Comparison of ENCODE assay signal across 28 cellular contexts in genomic region chr11:14127679-14128078, GRCh38.
"Had no signal": no experiment of that assay in that cellular context is flagged by ENCODE, and none has a peak within 500 bp of the region (broad histone marks: within the 10 kb centered on the region; RNA-seq: fewer than 3 reads in every experiment).

No MANE protein-coding gene starts in this region.

- H3K4me3 ChIP-seq: esophagus muscularis mucosa, heart right ventricle, left lung, mucosa of descending colon, neural progenitor cell, right atrium auricular region, smooth muscle cell, stomach, thyroid gland had no signal

- H3K36me3 ChIP-seq: esophagus muscularis mucosa, heart right ventricle, left lung, neural progenitor cell, right atrium auricular region, thyroid gland had no signal

- H3K27me3 Mint-ChIP-seq: progenitor cell of endocrine pancreas, type B pancreatic cell had no signal

- H3K4me2 ChIP-seq: neural progenitor cell, smooth muscle cell had no signal

- H3K36me3 Mint-ChIP-seq: neural progenitor cell; stimulated activated effector memory CD8-positive, alpha-beta T cell treated with anti-CD3 and anti-CD28 coated beads, Interleukin-12 subunit alpha, Interleukin-12 subunit beta, amount 100 ng/mL, for 72 hours had no signal

- H3K4me1 ChIP-seq: left lung, neural progenitor cell, parathyroid adenoma, right atrium auricular region, thyroid gland had no signal

- H3K79me2 ChIP-seq: parathyroid adenoma had no signal

- H2AFZ ChIP-seq: neural progenitor cell, parathyroid adenoma had no signal

- FAIRE-seq: endothelial cell of umbilical vein, islet of Langerhans had no signal

- H3K27me3 ChIP-seq: esophagus muscularis mucosa, heart right ventricle, left lung, neural progenitor cell, right atrium auricular region, stomach, thyroid gland had no signal

- H3K9ac ChIP-seq: neural progenitor cell, parathyroid adenoma had no signal

- H3K27ac Mint-ChIP-seq: mesothelial cell of epicardium; naive thymus-derived CD4-positive, alpha-beta T cell; nephron; neural progenitor cell; progenitor cell of endocrine pancreas; stimulated activated effector memory CD8-positive, alpha-beta T cell treated with anti-CD3 and anti-CD28 coated beads, Interleukin-12 subunit alpha, Interleukin-12 subunit beta, amount 100 ng/mL, for 72 hours; type B pancreatic cell had no signal

- H3K9me3 ChIP-seq: esophagus muscularis mucosa, left lung, mucosa of descending colon, thyroid gland had no signal

- H3K4me1 Mint-ChIP-seq: neural progenitor cell had no signal

- H3K27ac ChIP-seq: esophagus muscularis mucosa, heart right ventricle, left lung, neural progenitor cell, parathyroid adenoma, right atrium auricular region, stomach, thyroid gland had no signal

- H3K4me3 Mint-ChIP-seq: mesothelial cell of epicardium; naive thymus-derived CD4-positive, alpha-beta T cell; nephron; neural progenitor cell; stimulated activated effector memory CD8-positive, alpha-beta T cell treated with anti-CD3 and anti-CD28 coated beads, Interleukin-12 subunit alpha, Interleukin-12 subunit beta, amount 100 ng/mL, for 72 hours; type B pancreatic cell had no signal

- H3K9me3 Mint-ChIP-seq: stimulated activated effector memory CD8-positive, alpha-beta T cell treated with anti-CD3 and anti-CD28 coated beads, Interleukin-12 subunit alpha, Interleukin-12 subunit beta, amount 100 ng/mL, for 72 hours had no signal

- DNase-seq: cortex of kidney; foreskin melanocyte; glutamatergic neuron; heart right ventricle; hippocampal formation; left cardiac atrium; left lung; mesenchymal stem cell; mucosa of descending colon; naive thymus-derived CD4-positive, alpha-beta T cell; stimulated activated CD4-positive, alpha-beta T cell treated with anti-CD3 and anti-CD28 coated beads, Interleukin-12 subunit alpha, Interleukin-12 subunit beta, amount 100 ng/mL, for 4 hours; stimulated activated CD4-positive, alpha-beta T cell treated with anti-CD3 and anti-CD28 coated beads, Interleukin-1b, Interleukin-23, amount 100 ng/mL, for 48 hours; stimulated activated CD4-positive, alpha-beta T cell treated with anti-CD3 and anti-CD28 coated beads, Interleukin-4, amount 100 ng/mL, for 24 hours; stimulated activated naive CD4-positive, alpha-beta T cell treated with Interleukin-2 at 50 U/mL for 16 hours; stomach; thyroid gland had no signal
